Comparison of ENCODE assay signal across 32 cellular contexts in genomic region chr20:2403291-2404052, GRCh38. TPM values are rescaled to one million over a fixed set of nuclear protein-coding genes. Genes with fewer than 3 reads are reported as not detected.
"Had no signal": no experiment of that assay in that cellular context is flagged by ENCODE, and none has a peak within 500 bp of the region (broad histone marks: within the 10 kb centered on the region; RNA-seq: fewer than 3 reads in every experiment).

No MANE protein-coding gene starts in this region.

- H3K36me3 ChIP-seq: colonic mucosa, esophagus squamous epithelium, heart right ventricle, left lung, pancreas, prostate gland, spleen, tibial artery had no signal

- H3K27ac ChIP-seq: colonic mucosa, esophagus squamous epithelium, heart right ventricle, left lung, pancreas, prostate gland, skin epidermis, spleen, testis, tibial artery had no signal

- H3K36me3 Mint-ChIP-seq: stimulated activated memory B cell treated with anti-CD40 and anti-IgM and Interleukin-4, amounts not matched to agents 10 μg/mL and 1 μg/mL and 100 μg/mL, for 72 hours; type B pancreatic cell had no signal

- H3K27me3 ChIP-seq: colonic mucosa, pancreas, testis, tibial artery had no signal

- ATAC-seq: heart right ventricle; left cardiac atrium; left lung; naive thymus-derived CD8-positive, alpha-beta T cell; pancreas; right cardiac atrium; stimulated activated memory B cell treated with anti-CD40 and anti-IgM and Interleukin-4, amounts not matched to agents 10 μg/mL and 1 μg/mL and 100 μg/mL, for 72 hours; stimulated activated naive CD8-positive, alpha-beta T cell treated with anti-CD3 and anti-CD28 coated beads, Interleukin-15, Interleukin-2, amounts not matched to agents 100 U/mL and 50 U/mL, for 24 hours had no signal

- H3K27me3 Mint-ChIP-seq: type B pancreatic cell had no signal

- H3K4me1 ChIP-seq: colonic mucosa, esophagus squamous epithelium, heart right ventricle, left lung, pancreas, prostate gland, spleen, testis, tibial artery had no signal

- H3K9me3 ChIP-seq: colonic mucosa, pancreas, prostate gland, testis had no signal

- H3K9me3 Mint-ChIP-seq: stimulated activated memory B cell treated with anti-CD40 and anti-IgM and Interleukin-4, amounts not matched to agents 10 μg/mL and 1 μg/mL and 100 μg/mL, for 72 hours; type B pancreatic cell had no signal

- H3K4me3 Mint-ChIP-seq: dendritic cell treated with granulocyte-macrophage colony-stimulating factor and Interleukin-4, amounts not matched to agents 40 ng/mL and 50 ng/mL, for 4 days; naive thymus-derived CD8-positive, alpha-beta T cell; nephron progenitor cell; stimulated activated memory B cell treated with anti-CD40 and anti-IgM and Interleukin-4, amounts not matched to agents 10 μg/mL and 1 μg/mL and 100 μg/mL, for 72 hours; type B pancreatic cell had no signal

- H3K4me1 Mint-ChIP-seq: naive thymus-derived CD8-positive, alpha-beta T cell; nephron progenitor cell; stimulated activated memory B cell treated with anti-CD40 and anti-IgM and Interleukin-4, amounts not matched to agents 10 μg/mL and 1 μg/mL and 100 μg/mL, for 72 hours had no signal

- DNase-seq: colonic mucosa; effector memory CD4-positive, alpha-beta T cell; esophagus squamous epithelium; foreskin melanocyte; glutamatergic neuron; heart right ventricle; hippocampal formation; left cardiac atrium; left lung; naive thymus-derived CD8-positive, alpha-beta T cell; nephron progenitor cell; nucleus accumbens; pancreas; right cardiac atrium; spleen; stimulated activated CD4-positive, alpha-beta T cell treated with anti-CD3 and anti-CD28 coated beads, Interleukin-4, amount 100 ng/mL, for 4 hours; stimulated activated naive CD8-positive, alpha-beta T cell treated with anti-CD3 and anti-CD28 coated beads, Interleukin-15, Interleukin-2, amounts not matched to agents 100 U/mL and 50 U/mL, for 24 hours; substantia nigra; tibial artery had no signal

- H3K4me3 ChIP-seq: colonic mucosa, esophagus squamous epithelium, heart right ventricle, left lung, pancreas, prostate gland, skin epidermis, spleen, testis, tibial artery had no signal

- H3K27ac Mint-ChIP-seq: dendritic cell treated with granulocyte-macrophage colony-stimulating factor and Interleukin-4, amounts not matched to agents 40 ng/mL and 50 ng/mL, for 4 days; naive thymus-derived CD8-positive, alpha-beta T cell; nephron progenitor cell; stimulated activated memory B cell treated with anti-CD40 and anti-IgM and Interleukin-4, amounts not matched to agents 10 μg/mL and 1 μg/mL and 100 μg/mL, for 72 hours; type B pancreatic cell had no signal

RNA-seq across cellular contexts. Expression of gene TGM6, which starts 22.8 kb away (rescaled TPM):
- total RNA-seq: chondrocyte; colonic mucosa; endothelial cell of umbilical vein; epithelial cell of proximal tubule; esophagus squamous epithelium; heart right ventricle; kidney epithelial cell; left cardiac atrium; left lung; mammary epithelial cell; myocyte; naive thymus-derived CD8-positive, alpha-beta T cell; pancreas; prostate gland; right cardiac atrium; spleen; testis; urinary bladder had no signal
